Comparison of ENCODE assay signal across 11 cellular contexts in genomic region chr6:113168057-113168456, GRCh38.
"Had no signal": no experiment of that assay in that cellular context is flagged by ENCODE, and none has a peak within 500 bp of the region (broad histone marks: within the 10 kb centered on the region; RNA-seq: fewer than 3 reads in every experiment).

No MANE protein-coding gene starts in this region.

- H3K9ac ChIP-seq: GM23248 had no signal

- ATAC-seq: GM23338, HCT116 had no signal

- H3K27ac ChIP-seq: GM23248 had no signal

- H2AFZ ChIP-seq: GM23248, GM23338 had no signal

- H3K4me1 ChIP-seq: HAP-1 had no signal

- H3K36me3 ChIP-seq: HAP-1 had no signal

- H3K4me2 ChIP-seq: GM23338 had no signal

- DNase-seq: GM23248, GOT3, H7, H9, HCEC 1CT, HFFc6 had no signal

- H3K4me3 ChIP-seq: GM23248, GM23338, HAP-1 had no signal

- FAIRE-seq: H1, H54 had no signal
